Comparison of ENCODE assay signal across 26 cellular contexts in genomic region chr1:5883129-5884048, GRCh38.
"Had no signal": no experiment of that assay in that cellular context is flagged by ENCODE, and none has a peak within 500 bp of the region (broad histone marks: within the 10 kb centered on the region; RNA-seq: fewer than 3 reads in every experiment).

No MANE protein-coding gene starts in this region.

- H3K4me3 ChIP-seq: breast epithelium had no signal

- H3K27me3 Mint-ChIP-seq: activated naive CD4-positive, alpha-beta T cell treated with anti-CD3 and anti-CD28 coated beads, Interleukin-2, amount 50 U/mL, for 24 hours; activated T-cell treated with anti-CD3 and anti-CD28 coated beads, Interleukin-2, amount 50 U/mL, for 24 hours had no signal

- H3K27ac Mint-ChIP-seq: activated naive CD4-positive, alpha-beta T cell treated with anti-CD3 and anti-CD28 coated beads, Interleukin-2, amount 50 U/mL, for 24 hours; activated T-cell treated with anti-CD3 and anti-CD28 coated beads, Interleukin-2, amount 50 U/mL, for 24 hours; activated T-helper 1 cell treated with anti-CD3 and anti-CD28 coated beads, Interleukin-12 subunit alpha, Interleukin-12 subunit beta, Interleukin-2, Interleukin-4 antibody, amounts not matched to agents 30 ng/mL and 10 ng/mL and 1 ng/mL, durations not matched to agents 14 hours and 24 hours and 36 hours; T-helper 1 cell treated with Interleukin-12 subunit alpha and Interleukin-12 subunit beta and Interleukin-4 antibody, amounts not matched to agents 30 μg/mL and 1 μg/mL, for 36 hours; WTC11 had no signal

- H3K4me3 Mint-ChIP-seq: activated CD8-positive, alpha-beta T cell treated with anti-CD3 and anti-CD28 coated beads, Interleukin-2, amount 10 ng/mL, durations not matched to agents 7 days and 5 days; activated naive CD4-positive, alpha-beta T cell treated with anti-CD3 and anti-CD28 coated beads, Interleukin-2, amount 50 U/mL, for 24 hours; activated T-cell treated with anti-CD3 and anti-CD28 coated beads, Interleukin-2, amount 50 U/mL, for 24 hours; activated T-helper 1 cell treated with anti-CD3 and anti-CD28 coated beads, Interleukin-12 subunit alpha, Interleukin-12 subunit beta, Interleukin-2, Interleukin-4 antibody, amounts not matched to agents 30 ng/mL and 10 ng/mL and 1 ng/mL, durations not matched to agents 14 hours and 24 hours and 36 hours; T-helper 1 cell treated with Interleukin-12 subunit alpha and Interleukin-12 subunit beta and Interleukin-4 antibody, amounts not matched to agents 30 μg/mL and 1 μg/mL, for 36 hours; WTC11 had no signal

- DNase-seq: activated CD4-positive, alpha-beta T cell treated with anti-CD3 and anti-CD28 coated beads for 48 hours; activated CD4-positive, alpha-beta T cell treated with anti-CD3 and anti-CD28 coated beads, Interleukin-2, amount 50 U/mL, for 4 hours; activated CD4-positive, CD25-positive, alpha-beta regulatory T cell treated with anti-CD3 and anti-CD28 coated beads, Interleukin-2, amount 50 U/mL, for 72 hours; activated CD8-positive, alpha-beta T cell treated with anti-CD3 and anti-CD28 coated beads, Interleukin-2, amount 10 ng/mL, durations not matched to agents 7 days and 5 days; activated effector memory CD4-positive, alpha-beta T cell treated with Interleukin-2 at 50 U/mL for 16 hours; activated naive CD4-positive, alpha-beta T cell; activated T-cell treated with anti-CD3 and anti-CD28 coated beads, Interleukin-2, amount 50 U/mL, for 24 hours; aorta; central memory CD4-positive, alpha-beta T cell; KG1; NCI-H1092; NCI-H1436; NCI-H1694 treated with DMSO at 0.1 percent for 48 hours; NCI-H2029 treated with DMSO at 0.1 percent for 48 hours; NCI-H345; NCI-H510A; NCI-H526 treated with DMSO at 0.1 percent for 48 hours; NCI-H82; RPMI8226; SHP77 treated with DMSO at 0.1 percent for 48 hours; T-helper 9 cell had no signal

- H3K9me3 Mint-ChIP-seq: activated naive CD4-positive, alpha-beta T cell treated with anti-CD3 and anti-CD28 coated beads, Interleukin-2, amount 50 U/mL, for 24 hours; activated T-cell treated with anti-CD3 and anti-CD28 coated beads, Interleukin-2, amount 50 U/mL, for 24 hours had no signal

- H3K4me1 Mint-ChIP-seq: activated naive CD4-positive, alpha-beta T cell treated with anti-CD3 and anti-CD28 coated beads, Interleukin-2, amount 50 U/mL, for 24 hours; WTC11 had no signal

- H3K4me1 ChIP-seq: breast epithelium had no signal

- H3K27ac ChIP-seq: breast epithelium had no signal

- H3K27me3 ChIP-seq: breast epithelium had no signal

- H3K36me3 ChIP-seq: breast epithelium had no signal

- ATAC-seq: activated CD8-positive, alpha-beta T cell treated with anti-CD3 and anti-CD28 coated beads, Interleukin-2, amount 10 ng/mL, durations not matched to agents 7 days and 5 days; WTC11 had no signal
